ENCODE assay signal across 8 cellular contexts in the genomic region with DNA sequence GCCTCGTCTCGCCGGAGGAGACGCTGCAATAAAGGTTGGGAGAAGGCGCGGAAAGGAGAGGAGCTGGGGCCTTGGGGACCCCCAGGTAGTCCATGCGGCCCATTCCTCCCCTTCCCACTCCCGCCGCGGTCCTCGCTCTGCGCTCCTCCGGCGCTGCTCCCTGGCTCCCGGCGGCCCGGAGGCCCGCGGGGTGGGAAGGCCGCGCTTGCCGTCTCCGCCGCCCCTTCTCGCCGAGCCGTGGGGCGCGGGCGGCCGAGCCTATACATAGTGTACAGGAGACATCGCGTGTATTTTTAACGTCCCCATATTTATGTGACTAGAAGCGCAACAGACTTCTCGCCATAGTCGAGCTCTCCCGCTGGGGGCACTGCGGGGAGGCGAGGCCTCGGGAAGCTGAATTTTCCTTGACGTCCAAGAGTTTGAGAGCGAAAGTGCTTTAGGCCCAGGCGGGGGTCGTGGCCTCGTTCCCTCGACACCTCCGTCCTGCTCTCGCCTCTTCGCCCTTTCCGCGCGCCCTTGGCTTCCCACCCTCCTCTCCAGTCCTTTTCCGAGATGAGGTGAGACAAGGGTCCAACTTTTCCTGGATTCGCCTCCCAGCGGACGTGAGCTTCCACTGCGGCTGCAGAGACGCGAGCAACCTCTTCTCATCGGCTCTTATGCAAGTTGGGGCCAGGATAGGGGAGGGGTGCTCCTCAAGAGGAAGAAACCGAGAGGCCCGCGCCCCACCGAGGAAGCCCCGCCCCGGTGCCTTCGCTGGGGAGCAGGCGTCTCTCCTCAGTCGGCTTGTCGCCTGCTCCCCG. TPM values are rescaled to one million over a fixed set of nuclear protein-coding genes. Genes with fewer than 3 reads are reported as not detected.
DNase-seq lines count a peak whose midpoint lies in the region; ATAC-seq and TF ChIP-seq lines count a peak whose summit lies in the region.

No MANE protein-coding gene starts in this region.

- DNase-seq in natural killer cell (no peak), kidney tubule cell (ENCODE audit: low spot score) (peak; percentile 4), NCI-H2227 treated with DMSO at 0.1 percent for 48 hours (lab: John Stamatoyannopoulos, UW) (no peak), KBM-7 (no peak)
- DNase-seq in natural killer cell treated with Interleukin-12 subunit alpha and Interleukin-12 subunit beta and Interleukin-15 and Interleukin-18, amount 100 ng/mL, for 72 hours (ENCODE audit: low spot score), result no peak

- no peak overlapping the region for H3K27ac Mint-ChIP-seq in natural killer cell
- H3K27ac Mint-ChIP-seq in natural killer cell treated with Interleukin-12 subunit alpha and Interleukin-12 subunit beta and Interleukin-15 and Interleukin-18, amount 100 ng/mL, for 72 hours, result no peak overlapping the region

- H3K4me1 Mint-ChIP-seq in natural killer cell, result peaks cover 32 to 47% of the 10 kb centered on the region in 2 donors
- peaks cover 23 to 35% of the 10 kb centered on the region in 2 donors for H3K4me1 Mint-ChIP-seq in natural killer cell treated with Interleukin-12 subunit alpha and Interleukin-12 subunit beta and Interleukin-15 and Interleukin-18, amount 100 ng/mL, for 72 hours (ENCODE audit: low read depth in 2 of 2)

- in situ Hi-C loops in KBM-7 (cut with MboI; ENCODE audit: low pct_unique_long_range_greater_than_20kb, low sequenced_read_pairs), result no loop called here

- peak overlapping the region; percentile 32 for H3K27ac ChIP-seq in cingulate gyrus (ENCODE audit: low read depth, low read length)
- no peak overlapping the region for H3K27ac ChIP-seq in subcutaneous abdominal adipose tissue (ENCODE audit: low read depth, low read length)

- H3K36me3 ChIP-seq in subcutaneous abdominal adipose tissue (ENCODE audit: control insufficient read depth in 5 of 5, insufficient read depth in 5 of 5, low read length in 5 of 5), result peaks cover 0 to 31% (median 30%) of the 10 kb centered on the region in 5 donors

- H3K4me1 ChIP-seq in subcutaneous abdominal adipose tissue (ENCODE audit: control insufficient read depth in 5 of 5, insufficient read depth in 5 of 5, low read length in 5 of 5), result peaks cover 2 to 42% (median 28%) of the 10 kb centered on the region in 5 donors

- H3K27me3 ChIP-seq in subcutaneous abdominal adipose tissue (ENCODE audit: control insufficient read depth in 5 of 5, insufficient read depth in 4 of 5, low read length in 5 of 5), result peaks cover 11 to 38% (median 21%) of the 10 kb centered on the region in 5 donors

- ATAC-seq in natural killer cell (peak in 1 of 3 donors; percentile 57), HG02973 (IDR thresholded peaks at IDR 0.05; ENCODE audit: unreplicated experiment) (no peak)
- ATAC-seq in natural killer cell treated with Interleukin-12 subunit alpha and Interleukin-12 subunit beta and Interleukin-15 and Interleukin-18, amount 100 ng/mL, for 72 hours, result no peak

- peaks cover 30 to 34% of the 10 kb centered on the region in 2 donors for H3K27me3 Mint-ChIP-seq in natural killer cell (ENCODE audit: low read depth in 2 of 2)
- H3K27me3 Mint-ChIP-seq in natural killer cell treated with Interleukin-12 subunit alpha and Interleukin-12 subunit beta and Interleukin-15 and Interleukin-18, amount 100 ng/mL, for 72 hours, result peaks cover 0 to 25% of the 10 kb centered on the region in 2 donors

- H3K4me3 Mint-ChIP-seq in natural killer cell, result peak overlapping the region; percentile 17
- no peak overlapping the region for H3K4me3 Mint-ChIP-seq in natural killer cell treated with Interleukin-12 subunit alpha and Interleukin-12 subunit beta and Interleukin-15 and Interleukin-18, amount 100 ng/mL, for 72 hours

- H3K9me3 ChIP-seq in subcutaneous abdominal adipose tissue (ENCODE audit: control insufficient read depth in 5 of 5, low read length in 5 of 5), result no peaks in the 10 kb centered on the region

- intact Hi-C loops in natural killer cell (cut with micrococcal nuclease), result no loop called here

- TF ChIP-seq CTCF in natural killer cell (IDR thresholded peaks at IDR 0.05), result no peak

- H3K9ac ChIP-seq in subcutaneous abdominal adipose tissue (ENCODE audit: low read length in 5 of 5), result no peak overlapping the region

- H3K9me3 Mint-ChIP-seq in natural killer cell, result no peaks in the 10 kb centered on the region
- no peaks in the 10 kb centered on the region for H3K9me3 Mint-ChIP-seq in natural killer cell treated with Interleukin-12 subunit alpha and Interleukin-12 subunit beta and Interleukin-15 and Interleukin-18, amount 100 ng/mL, for 72 hours

- peaks cover 18% of the 10 kb centered on the region for H3K36me3 Mint-ChIP-seq in natural killer cell
- H3K36me3 Mint-ChIP-seq in natural killer cell treated with Interleukin-12 subunit alpha and Interleukin-12 subunit beta and Interleukin-15 and Interleukin-18, amount 100 ng/mL, for 72 hours, result peaks cover 15% of the 10 kb centered on the region

- H3K4me3 ChIP-seq in subcutaneous abdominal adipose tissue (ENCODE audit: low read depth in 1 of 5, low read length in 5 of 5), result peak overlapping the region; percentile 27 to 53 (median 49)

RNA-seq across cellular contexts. Expression of a gene that starts 29.0 kb away (rescaled TPM):
- total RNA-seq in natural killer cell, result under 1 TPM in 1 of 3 donors, not detected in 2; 0.85 TPM
- total RNA-seq in natural killer cell treated with Interleukin-12 subunit alpha and Interleukin-12 subunit beta and Interleukin-15 and Interleukin-18, amount 100 ng/mL, for 72 hours, result not detected

RNA-seq across cellular contexts. Expression of a gene that starts 31.7 kb away (rescaled TPM):
- total RNA-seq in natural killer cell, result 10 to 100 TPM in 2 of 3 donors, 1 to 10 TPM in 1; 8.8 to 18.4 (median 18.0) TPM
- 10 to 100 TPM; 33.9 to 34.2 TPM for total RNA-seq in natural killer cell treated with Interleukin-12 subunit alpha and Interleukin-12 subunit beta and Interleukin-15 and Interleukin-18, amount 100 ng/mL, for 72 hours

RNA-seq across cellular contexts. Expression of a gene that starts 49.3 kb away (rescaled TPM):
- total RNA-seq in natural killer cell, result 1 to 10 TPM; 2.0 to 2.8 (median 2.8) TPM
- total RNA-seq in natural killer cell treated with Interleukin-12 subunit alpha and Interleukin-12 subunit beta and Interleukin-15 and Interleukin-18, amount 100 ng/mL, for 72 hours, result under 1 TPM in 1 of 2 donors, not detected in 1; 0.17 TPM
